Comparison of ENCODE assay signal across 28 cellular contexts in genomic region chr10:17740668-17741067, GRCh38. TPM values are rescaled to one million over a fixed set of nuclear protein-coding genes. Genes with fewer than 3 reads are reported as not detected.
"Had no signal": no experiment of that assay in that cellular context is flagged by ENCODE, and none has a peak within 500 bp of the region (broad histone marks: within the 10 kb centered on the region; RNA-seq: fewer than 3 reads in every experiment).

No MANE protein-coding gene starts in this region.

- DNase-seq: natural killer cell; occipital lobe; ovary; posterior cingulate gyrus; psoas muscle; right cardiac atrium; spleen; stimulated activated CD4-positive, alpha-beta T cell treated with anti-CD3 and anti-CD28 coated beads, Interleukin-12 subunit alpha, Interleukin-12 subunit beta, amount 100 ng/mL, for 4 hours; stimulated activated CD4-positive, alpha-beta T cell treated with anti-CD3 and anti-CD28 coated beads, Interleukin-1b, Interleukin-23, amount 100 ng/mL, for 48 hours; stimulated activated CD4-positive, alpha-beta T cell treated with anti-CD3 and anti-CD28 coated beads, Interleukin-4, amount 100 ng/mL, for 1 hour; stimulated activated CD4-positive, alpha-beta T cell treated with anti-CD3 and anti-CD28 coated beads, Interleukin-4, amount 100 ng/mL, for 4 hours; stimulated activated CD8-positive, alpha-beta memory T cell treated with anti-CD3 and anti-CD28 coated beads, Interleukin-4, amount 100 ng/mL, for 48 hours; stimulated activated naive CD4-positive, alpha-beta T cell; stimulated activated naive CD8-positive, alpha-beta T cell treated with anti-CD3 and anti-CD28 coated beads, Interleukin-15, amount 100 ng/mL, for 72 hours; stimulated activated naive CD8-positive, alpha-beta T cell treated with anti-CD3 and anti-CD28 coated beads, Interleukin-15, Interleukin-2, amounts not matched to agents 100 U/mL and 50 U/mL, for 24 hours; substantia nigra; testis; tibial artery; transverse colon; upper lobe of right lung; uterus had no signal

- H3K4me3 ChIP-seq: neural progenitor cell, ovary, psoas muscle, skin epidermis, smooth muscle cell, spleen, suprapubic skin, testis, tibial artery, transverse colon, upper lobe of right lung, uterus had no signal

- H3K27me3 ChIP-seq: neural progenitor cell, ovary, spleen, suprapubic skin, testis, tibial artery, transverse colon, upper lobe of right lung, uterus had no signal

- ATAC-seq: natural killer cell; psoas muscle; right cardiac atrium; sciatic nerve; stimulated activated memory B cell treated with anti-CD40 and anti-IgM and Interleukin-4, amounts not matched to agents 10 μg/mL and 1 μg/mL and 100 μg/mL, for 72 hours; stimulated activated naive CD8-positive, alpha-beta T cell treated with anti-CD3 and anti-CD28 coated beads, Interleukin-15, amount 100 ng/mL, for 72 hours; stimulated activated naive CD8-positive, alpha-beta T cell treated with anti-CD3 and anti-CD28 coated beads, Interleukin-15, Interleukin-2, amounts not matched to agents 100 U/mL and 50 U/mL, for 24 hours; upper lobe of right lung had no signal

- H3K36me3 ChIP-seq: neural progenitor cell, ovary, spleen, suprapubic skin, tibial artery, transverse colon, upper lobe of right lung, uterus had no signal

- H2AFZ ChIP-seq: neural progenitor cell, parathyroid adenoma had no signal

- H3K9ac ChIP-seq: neural progenitor cell, parathyroid adenoma had no signal

- H3K4me2 ChIP-seq: neural progenitor cell, smooth muscle cell had no signal

- H3K27ac ChIP-seq: neural progenitor cell, ovary, parathyroid adenoma, psoas muscle, skin epidermis, spleen, suprapubic skin, testis, tibial artery, transverse colon, upper lobe of right lung, uterus had no signal

- H3K79me2 ChIP-seq: parathyroid adenoma had no signal

- H3K9me3 ChIP-seq: ovary, psoas muscle, spleen, suprapubic skin, testis, tibial artery, transverse colon, upper lobe of right lung, uterus had no signal

- H3K4me1 ChIP-seq: neural progenitor cell, parathyroid adenoma, testis, uterus had no signal

RNA-seq across cellular contexts. Expression of gene TMEM236, which starts 11.3 kb away (rescaled TPM):
- polyA plus RNA-seq: smooth muscle cell had no signal
